ENCODE assay signal across 27 cellular contexts in genomic region chr14:73620268-73620667, GRCh38. TPM values are rescaled to one million over a fixed set of nuclear protein-coding genes. Genes with fewer than 3 reads are reported as not detected.
DNase-seq lines count a peak whose midpoint lies in the region; ATAC-seq, FAIRE-seq and TF ChIP-seq lines count a peak whose summit lies in the region.
"Had no signal": no experiment of that assay in that cellular context is flagged by ENCODE, and none has a peak within 500 bp of the region (broad histone marks: within the 10 kb centered on the region; RNA-seq: fewer than 3 reads in every experiment).

No MANE protein-coding gene starts in this region.

- no peak overlapping the region for H2AFZ ChIP-seq in HepG2 (ENCODE audit: low read length)

- FAIRE-seq in bronchial epithelial cell (lab: Jason Lieb, UNC) (peak; percentile 18), HepG2 (lab: Jason Lieb, UNC) (no peak), urothelium cell line (lab: Jason Lieb, UNC) (peak; percentile 92)
- FAIRE-seq: A549, D721Med, GM12878, GM19239, H54 had no signal

- TF ChIP-seq RAD21 in HepG2 (CRISPR knock-in tag; IDR thresholded peaks at IDR 0.05) = no peak

- H3K9ac ChIP-seq in HepG2 (ENCODE audit: insufficient read depth, low read depth, low read length) = no peak overlapping the region
- H3K9ac ChIP-seq: BLaER1 treated with 17β-estradiol and CSF1 and Interleukin-3, amounts not matched to agents 10 nM and 100 nM had no signal

- TF ChIP-seq POLR2A in HepG2 (IDR thresholded peaks at IDR 0.05; ENCODE audit: insufficient read depth in 1 of 2, low read depth in 2 of 2, low read length in 2 of 2) = no peak

- CTCF ChIA-PET in HepG2 (lab: Yijun Ruan, JAX; ENCODE audit: low intra/inter-chr PET ratio, low total read pairs) = no interaction called here

- H3K9me3 ChIP-seq in HepG2 (ENCODE audit: low read length) (no peaks in the 10 kb centered on the region), lower lobe of right lung (no peaks in the 10 kb centered on the region)
- H3K9me3 ChIP-seq: A549, BE2C, HAP-1 had no signal

- H3K4me2 ChIP-seq in HepG2 (ENCODE audit: low read depth, low read length) = peak overlapping the region; percentile 10; the same call in 1 of the 2 replicates
- H3K4me2 ChIP-seq: A549; BLaER1 treated with 17β-estradiol and CSF1 and Interleukin-3, amounts not matched to agents 10 nM and 100 nM had no signal

- TF ChIP-seq CTCF in bronchial epithelial cell (IDR thresholded peaks at IDR 0.05; ENCODE audit: insufficient read depth, low read length, severe bottlenecking) = no peak
- no peak for TF ChIP-seq CTCF in HepG2 (CRISPR knock-in tag; IDR thresholded peaks at IDR 0.05)
- TF ChIP-seq CTCF in lower lobe of right lung (IDR thresholded peaks at IDR 0.05) = no peak

- H3K4me3 ChIP-seq in bronchial epithelial cell (ENCODE audit: low read depth, low read length) (no peak overlapping the region), HepG2 (replicated peaks in 1 of 3; ENCODE audit: insufficient read depth in 1 of 3, low read depth in 2 of 3, low read length in 3 of 3) (no peak overlapping the region), lower lobe of right lung (no peak overlapping the region)
- H3K4me3 ChIP-seq: A549; BLaER1 treated with 17β-estradiol and CSF1 and Interleukin-3, amounts not matched to agents 10 nM and 100 nM; GM12878; HAP-1 had no signal

- DNase-seq in bronchial epithelial cell (ENCODE audit: low read depth) = no peak
- DNase-seq in HepG2 (ENCODE audit: low spot score) = no peak
- peak; percentile 46 for DNase-seq in lower lobe of right lung
- DNase-seq in urothelium cell line (ENCODE audit: low spot score) = no peak
- DNase-seq in NCI-H1930 (lab: John Stamatoyannopoulos, UW) = no peak
- DNase-seq in GM19240 (ENCODE audit: insufficient read length, low spot score) = no peak
- DNase-seq in stimulated activated CD4-positive, alpha-beta T cell treated with anti-CD3 and anti-CD28 coated beads, Interleukin-12 subunit alpha, Interleukin-12 subunit beta, amount 100 ng/mL, for 4 hours = no peak
- DNase-seq: 8988T; ACHN; AML-193; BE2C; CD4-positive, alpha-beta T cell; CD8-positive, alpha-beta memory T cell; DMS 273 treated with DMSO at 0.1 percent for 48 hours; DMS79; EL; GDM1; GOT3; HFFc6 had no signal

- no peaks in the 10 kb centered on the region for H3K79me2 ChIP-seq in HepG2 (ENCODE audit: insufficient read depth, low read length)

- no peaks in the 10 kb centered on the region for H4K20me1 ChIP-seq in HepG2 (ENCODE audit: insufficient read depth, low read length)
- H4K20me1 ChIP-seq: BLaER1 treated with 17β-estradiol and CSF1 and Interleukin-3, amounts not matched to agents 10 nM and 100 nM had no signal

- ATAC-seq in HepG2 (no peak), lower lobe of right lung (peak; percentile 43 to 61)
- ATAC-seq: A549, GM12878 had no signal

- H3K36me3 ChIP-seq in bronchial epithelial cell (ENCODE audit: control insufficient read depth, insufficient read depth, low read length) (no peaks in the 10 kb centered on the region), HepG2 (replicated peaks in 1 of 2; ENCODE audit: control insufficient read depth in 1 of 2, insufficient read depth in 2 of 2, low read length in 2 of 2) (no peaks in the 10 kb centered on the region), lower lobe of right lung (no peaks in the 10 kb centered on the region)
- H3K36me3 ChIP-seq: BE2C; BLaER1 treated with 17β-estradiol and CSF1 and Interleukin-3, amounts not matched to agents 10 nM and 100 nM; HAP-1 had no signal

- POLR2A ChIA-PET in HepG2 (lab: Yijun Ruan, JAX) = interaction anchor here (1.5 kb wide), 1 partner anchor 10 kb away, joined by 3 read pairs; no protein-coding TSS in a partner anchor

- no peaks in the 10 kb centered on the region for H3K27me3 ChIP-seq in bronchial epithelial cell (ENCODE audit: control insufficient read depth, insufficient read depth, low read length)
- H3K27me3 ChIP-seq in HepG2 (ENCODE audit: control insufficient read depth in 1 of 2, insufficient read depth in 2 of 2, low read length in 2 of 2) = no peaks in the 10 kb centered on the region
- no peaks in the 10 kb centered on the region for H3K27me3 ChIP-seq in lower lobe of right lung (ENCODE audit: low read depth)
- H3K27me3 ChIP-seq: BE2C; BLaER1 treated with 17β-estradiol and CSF1 and Interleukin-3, amounts not matched to agents 10 nM and 100 nM had no signal

- no TSS peak for BruUV-seq in HepG2 (replicated peaks; lab: Mats Ljungman, UMichigan)

- TF ChIP-seq EP300 in HepG2 (IDR thresholded peaks at IDR 0.05; ENCODE audit: low read depth in 2 of 2, low read length in 2 of 2) = no peak
- no peak for TF ChIP-seq EP300 in HepG2 (CRISPR knock-in tag; IDR thresholded peaks at IDR 0.05; ENCODE audit: borderline replicate concordance)

- in situ Hi-C loops in HepG2 (cut with HindIII; ENCODE audit: extremely low pct_ligation_motif_present, low pct_unique_long_range_greater_than_20kb) = no loop called here

- peaks cover 28% of the 10 kb centered on the region for H3K4me1 ChIP-seq in HepG2 (ENCODE audit: insufficient read depth, low read length)
- H3K4me1 ChIP-seq in lower lobe of right lung = no peaks in the 10 kb centered on the region
- H3K4me1 ChIP-seq: A549, BE2C, HAP-1 had no signal

- WGBS in HepG2 (ENCODE audit: low lambda C conversion rate) = 23% methylated on average over 10 of the region's 10 CpGs

- H3K27ac ChIP-seq in HepG2 (ENCODE audit: extremely low read length, insufficient read depth, low read length) = no peak overlapping the region
- no peak overlapping the region for H3K27ac ChIP-seq in lower lobe of right lung
- H3K27ac ChIP-seq: A549; BLaER1 treated with 17β-estradiol and CSF1 and Interleukin-3, amounts not matched to agents 10 nM and 100 nM had no signal

- intact Hi-C loops in HepG2 (cut with micrococcal nuclease; ENCODE audit: unreplicated experiment) (no loop called here), lower lobe of right lung (cut with DNase I) (no loop called here)

RNA-seq across cellular contexts. Expression of gene ACOT6, which starts 8.0 kb away (rescaled TPM):
- not detected in 2 replicates for total RNA-seq in bronchial epithelial cell
- 0.27 TPM in 1 of 2 replicates, not detected in the other for total RNA-seq in HepG2 (2016; rRNA removed; fragmentation: Illumina TruSeq; extraction: Trizol)
- total RNA-seq in HepG2 (2016; cell fraction: cytosol; rRNA removed; fragmentation: Illumina TruSeq; extraction: Trizol; ENCODE audit: low read depth) = 0.20 TPM in 1 of 2 replicates, not detected in the other
- 0.19 TPM in 2 replicates for total RNA-seq in HepG2 (2016; cell fraction: insoluble cytoplasmic fraction; rRNA removed; fragmentation: Illumina TruSeq; extraction: Trizol)
- 0.21 and 0.31 TPM in 2 replicates for total RNA-seq in HepG2 (2016; cell fraction: membrane; rRNA removed; fragmentation: Illumina TruSeq; extraction: Trizol)
- total RNA-seq in HepG2 (2016; cell fraction: nucleus; rRNA removed; fragmentation: Illumina TruSeq; extraction: Trizol) = not detected in 2 replicates
- polyA plus RNA-seq in HepG2 (2011; rRNA removed) = 0.15 and 0.24 TPM in 2 replicates
- polyA plus RNA-seq in HepG2 (2011; cell fraction: cytosol; rRNA removed) = 0.05 and 0.21 TPM in 2 replicates
- not detected in 2 replicates for polyA plus RNA-seq in HepG2 (2011; cell fraction: nucleus; rRNA removed)
- not detected in 2 replicates for polyA plus RNA-seq in HepG2 (2012)
- polyA plus RNA-seq in HepG2 (2016; cell fraction: cytosol; fragmentation: Illumina TruSeq; extraction: Trizol; ENCODE audit: low read depth) = 0.10 TPM in 1 of 2 replicates, not detected in the other
- not detected in 2 replicates for polyA plus RNA-seq in HepG2 (2016; cell fraction: insoluble cytoplasmic fraction; fragmentation: Illumina TruSeq; extraction: Trizol; ENCODE audit: low read depth)
- 0.32 and 0.34 TPM in 2 replicates for polyA plus RNA-seq in HepG2 (2016; cell fraction: membrane; fragmentation: Illumina TruSeq; extraction: Trizol; ENCODE audit: low read depth)
- polyA plus RNA-seq in HepG2 (2016; cell fraction: nucleus; fragmentation: Illumina TruSeq; extraction: Trizol; ENCODE audit: insufficient read depth, low read depth) = not detected in 2 replicates
- polyA minus RNA-seq in HepG2 (2011; rRNA and poly(A)+ RNA removed; ENCODE audit: low replicate concordance) = 0.12 and 0.28 TPM in 2 replicates
- polyA minus RNA-seq in HepG2 (2011; cell fraction: cytosol; rRNA and poly(A)+ RNA removed) = 0.70 TPM in 1 of 2 replicates, not detected in the other
- 0.50 TPM in 1 of 2 replicates, not detected in the other for polyA minus RNA-seq in HepG2 (2011; cell fraction: nucleus; rRNA and poly(A)+ RNA removed)
- total RNA-seq in lower lobe of right lung = not detected
- total RNA-seq: CD4-positive, alpha-beta T cell; CD8-positive, alpha-beta memory T cell; GM12878; HFFc6 had no signal
- polyA plus RNA-seq: A549; CD14-positive monocyte; CD8-positive, alpha-beta memory T cell; GM12878 had no signal

RNA-seq across cellular contexts. Expression of gene DNAL1, which starts 24.5 kb away (rescaled TPM):
- total RNA-seq in bronchial epithelial cell = 5.8 and 9.9 TPM in 2 replicates
- total RNA-seq in HepG2 (2016; rRNA removed; fragmentation: Illumina TruSeq; extraction: Trizol) = 13.3 and 13.5 TPM in 2 replicates
- total RNA-seq in HepG2 (2016; cell fraction: cytosol; rRNA removed; fragmentation: Illumina TruSeq; extraction: Trizol; ENCODE audit: low read depth) = 9.9 and 11.6 TPM in 2 replicates
- total RNA-seq in HepG2 (2016; cell fraction: insoluble cytoplasmic fraction; rRNA removed; fragmentation: Illumina TruSeq; extraction: Trizol) = 8.1 and 12.8 TPM in 2 replicates
- total RNA-seq in HepG2 (2016; cell fraction: membrane; rRNA removed; fragmentation: Illumina TruSeq; extraction: Trizol) = 5.7 and 7.0 TPM in 2 replicates
- total RNA-seq in HepG2 (2016; cell fraction: nucleus; rRNA removed; fragmentation: Illumina TruSeq; extraction: Trizol) = 4.1 and 4.2 TPM in 2 replicates
- polyA plus RNA-seq in HepG2 (2011; rRNA removed) = 0.84 and 1.4 TPM in 2 replicates
- 0.39 and 1.00 TPM in 2 replicates for polyA plus RNA-seq in HepG2 (2011; cell fraction: cytosol; rRNA removed)
- 1.2 and 1.3 TPM in 2 replicates for polyA plus RNA-seq in HepG2 (2011; cell fraction: nucleus; rRNA removed)
- 1.6 and 2.2 TPM in 2 replicates for polyA plus RNA-seq in HepG2 (2012)
- 4.1 and 4.3 TPM in 2 replicates for polyA plus RNA-seq in HepG2 (2016; cell fraction: cytosol; fragmentation: Illumina TruSeq; extraction: Trizol; ENCODE audit: low read depth)
- polyA plus RNA-seq in HepG2 (2016; cell fraction: insoluble cytoplasmic fraction; fragmentation: Illumina TruSeq; extraction: Trizol; ENCODE audit: low read depth) = 7.8 and 8.3 TPM in 2 replicates
- 2.7 and 3.2 TPM in 2 replicates for polyA plus RNA-seq in HepG2 (2016; cell fraction: membrane; fragmentation: Illumina TruSeq; extraction: Trizol; ENCODE audit: low read depth)
- 4.2 and 6.6 TPM in 2 replicates for polyA plus RNA-seq in HepG2 (2016; cell fraction: nucleus; fragmentation: Illumina TruSeq; extraction: Trizol; ENCODE audit: insufficient read depth, low read depth)
- polyA minus RNA-seq in HepG2 (2011; rRNA and poly(A)+ RNA removed; ENCODE audit: low replicate concordance) = 0.48 and 1.7 TPM in 2 replicates
- polyA minus RNA-seq in HepG2 (2011; cell fraction: cytosol; rRNA and poly(A)+ RNA removed) = 1.8 and 2.4 TPM in 2 replicates
- polyA minus RNA-seq in HepG2 (2011; cell fraction: nucleus; rRNA and poly(A)+ RNA removed) = 1.4 and 1.9 TPM in 2 replicates
- total RNA-seq in lower lobe of right lung = 14.7 TPM

RNA-seq across cellular contexts. Expression of gene ACOT4, which starts 28.6 kb away (rescaled TPM):
- total RNA-seq in bronchial epithelial cell (0.26 TPM in 2 replicates), HepG2 (2016; rRNA removed; fragmentation: Illumina TruSeq; extraction: Trizol) (0.04 TPM in 1 of 2 replicates, not detected in the other), lower lobe of right lung (5.0 TPM)
- not detected in 2 replicates for total RNA-seq in HepG2 (2016; cell fraction: cytosol; rRNA removed; fragmentation: Illumina TruSeq; extraction: Trizol; ENCODE audit: low read depth)
- 0.04 TPM in 1 of 2 replicates, not detected in the other for total RNA-seq in HepG2 (2016; cell fraction: insoluble cytoplasmic fraction; rRNA removed; fragmentation: Illumina TruSeq; extraction: Trizol)
- not detected in 2 replicates for total RNA-seq in HepG2 (2016; cell fraction: membrane; rRNA removed; fragmentation: Illumina TruSeq; extraction: Trizol)
- total RNA-seq in HepG2 (2016; cell fraction: nucleus; rRNA removed; fragmentation: Illumina TruSeq; extraction: Trizol) = not detected in 2 replicates
- polyA plus RNA-seq in HepG2 (2011; rRNA removed) = 0.05 TPM in 1 of 2 replicates, not detected in the other
- polyA plus RNA-seq in HepG2 (2011; cell fraction: cytosol; rRNA removed) = 0.03 and 0.05 TPM in 2 replicates
- 0.16 TPM in 1 of 2 replicates, not detected in the other for polyA plus RNA-seq in HepG2 (2011; cell fraction: nucleus; rRNA removed)
- 0.07 and 0.08 TPM in 2 replicates for polyA plus RNA-seq in HepG2 (2012)
- polyA plus RNA-seq in HepG2 (2016; cell fraction: cytosol; fragmentation: Illumina TruSeq; extraction: Trizol; ENCODE audit: low read depth) = not detected in 2 replicates
- polyA plus RNA-seq in HepG2 (2016; cell fraction: insoluble cytoplasmic fraction; fragmentation: Illumina TruSeq; extraction: Trizol; ENCODE audit: low read depth) = not detected in 2 replicates
- polyA plus RNA-seq in HepG2 (2016; cell fraction: membrane; fragmentation: Illumina TruSeq; extraction: Trizol; ENCODE audit: low read depth) = 0.07 TPM in 1 of 2 replicates, not detected in the other
- not detected in 2 replicates for polyA plus RNA-seq in HepG2 (2016; cell fraction: nucleus; fragmentation: Illumina TruSeq; extraction: Trizol; ENCODE audit: insufficient read depth, low read depth)
- 0.26 TPM in 1 of 2 replicates, not detected in the other for polyA minus RNA-seq in HepG2 (2011; rRNA and poly(A)+ RNA removed; ENCODE audit: low replicate concordance)
- not detected in 2 replicates for polyA minus RNA-seq in HepG2 (2011; cell fraction: cytosol; rRNA and poly(A)+ RNA removed)
- not detected in 2 replicates for polyA minus RNA-seq in HepG2 (2011; cell fraction: nucleus; rRNA and poly(A)+ RNA removed)
- total RNA-seq: HFFc6 had no signal

RNA-seq across cellular contexts. Expression of gene ACOT2, which starts 51.3 kb away (rescaled TPM):
- total RNA-seq in bronchial epithelial cell (6.8 and 9.7 TPM in 2 replicates), HepG2 (2016; rRNA removed; fragmentation: Illumina TruSeq; extraction: Trizol) (110 and 124 TPM in 2 replicates), lower lobe of right lung (52.9 TPM)
- total RNA-seq in HepG2 (2016; cell fraction: cytosol; rRNA removed; fragmentation: Illumina TruSeq; extraction: Trizol; ENCODE audit: low read depth) = 14.7 and 17.6 TPM in 2 replicates
- total RNA-seq in HepG2 (2016; cell fraction: insoluble cytoplasmic fraction; rRNA removed; fragmentation: Illumina TruSeq; extraction: Trizol) = 109 and 116 TPM in 2 replicates
- total RNA-seq in HepG2 (2016; cell fraction: membrane; rRNA removed; fragmentation: Illumina TruSeq; extraction: Trizol) = 22.3 and 24.6 TPM in 2 replicates
- 40.8 and 48.3 TPM in 2 replicates for total RNA-seq in HepG2 (2016; cell fraction: nucleus; rRNA removed; fragmentation: Illumina TruSeq; extraction: Trizol)
- 60.0 and 71.6 TPM in 2 replicates for polyA plus RNA-seq in HepG2 (2011; rRNA removed)
- polyA plus RNA-seq in HepG2 (2011; cell fraction: cytosol; rRNA removed) = 93.9 and 113 TPM in 2 replicates
- polyA plus RNA-seq in HepG2 (2011; cell fraction: nucleus; rRNA removed) = 64.7 and 68.1 TPM in 2 replicates
- polyA plus RNA-seq in HepG2 (2012) = 59.4 and 64.3 TPM in 2 replicates
- polyA plus RNA-seq in HepG2 (2016; cell fraction: cytosol; fragmentation: Illumina TruSeq; extraction: Trizol; ENCODE audit: low read depth) = 14.7 and 14.8 TPM in 2 replicates
- 89.8 and 98.1 TPM in 2 replicates for polyA plus RNA-seq in HepG2 (2016; cell fraction: insoluble cytoplasmic fraction; fragmentation: Illumina TruSeq; extraction: Trizol; ENCODE audit: low read depth)
- 16.3 and 17.4 TPM in 2 replicates for polyA plus RNA-seq in HepG2 (2016; cell fraction: membrane; fragmentation: Illumina TruSeq; extraction: Trizol; ENCODE audit: low read depth)
- 58.3 and 63.3 TPM in 2 replicates for polyA plus RNA-seq in HepG2 (2016; cell fraction: nucleus; fragmentation: Illumina TruSeq; extraction: Trizol; ENCODE audit: insufficient read depth, low read depth)
- 20.5 and 68.0 TPM in 2 replicates for polyA minus RNA-seq in HepG2 (2011; rRNA and poly(A)+ RNA removed; ENCODE audit: low replicate concordance)
- 34.6 and 41.1 TPM in 2 replicates for polyA minus RNA-seq in HepG2 (2011; cell fraction: cytosol; rRNA and poly(A)+ RNA removed)
- 26.5 and 28.0 TPM in 2 replicates for polyA minus RNA-seq in HepG2 (2011; cell fraction: nucleus; rRNA and poly(A)+ RNA removed)
